Comparison of ENCODE assay signal across 12 cellular contexts in genomic region chr1:156668801-156669637, GRCh38. TPM values are rescaled to one million over a fixed set of nuclear protein-coding genes. Genes with fewer than 3 reads are reported as not detected.
DNase-seq lines count a peak whose midpoint lies in the region; ATAC-seq and TF ChIP-seq lines count a peak whose summit lies in the region.
"Had no signal": no experiment of that assay in that cellular context is flagged by ENCODE, and none has a peak within 500 bp of the region (broad histone marks: within the 10 kb centered on the region; RNA-seq: fewer than 3 reads in every experiment).

No MANE protein-coding gene starts in this region.

- peak; percentile 75 for DNase-seq in NCI-H82 treated with DMSO at 0.1 percent for 48 hours (lab: John Stamatoyannopoulos, UW; ENCODE audit: unreplicated experiment)
- peak; percentile 75 for DNase-seq in cerebellar cortex (ENCODE audit: low spot score)
- no peak for DNase-seq in mesothelial cell of epicardium (ENCODE audit: low spot score in 2 of 2, unreplicated experiment in 2 of 2)
- no peak for DNase-seq in tibial nerve (ENCODE audit: low spot score in 2 of 2)
- DNase-seq: activated T-cell treated with anti-CD3 and anti-CD28 coated beads, Interleukin-2, amount 50 U/mL, for 24 hours; COR-L47; naive B cell had no signal

- peaks cover 0 to 20% (median 0%) of the 10 kb centered on the region in 3 donors for H3K36me3 ChIP-seq in tibial nerve

- H3K4me1 Mint-ChIP-seq in mesothelial cell of epicardium = peaks cover 62% of the 10 kb centered on the region

- H3K4me3 Mint-ChIP-seq in mesothelial cell of epicardium = no peak overlapping the region
- H3K4me3 Mint-ChIP-seq: activated T-cell treated with anti-CD3 and anti-CD28 coated beads, Interleukin-2, amount 50 U/mL, for 24 hours had no signal

- H3K4me1 ChIP-seq in tibial nerve = peaks cover 0 to 82% (median 44%) of the 10 kb centered on the region in 4 donors

- H3K27ac ChIP-seq in tibial nerve = peak overlapping the region in 3 of 4 donors; percentile 67 to 94 (median 84)
- H3K27ac ChIP-seq: RWPE1 had no signal

- TF ChIP-seq POLR2A in tibial nerve (IDR thresholded peaks at IDR 0.05) = no peak

- no peaks in the 10 kb centered on the region for H3K9me3 ChIP-seq in tibial nerve

- no peak overlapping the region for H3K4me3 ChIP-seq in tibial nerve

- no peaks in the 10 kb centered on the region for H3K9me3 Mint-ChIP-seq in mesothelial cell of epicardium
- H3K9me3 Mint-ChIP-seq: activated T-cell treated with anti-CD3 and anti-CD28 coated beads, Interleukin-2, amount 50 U/mL, for 24 hours; naive B cell had no signal

- H3K27me3 Mint-ChIP-seq in mesothelial cell of epicardium (ENCODE audit: low read depth) = no peaks in the 10 kb centered on the region

- H3K36me3 Mint-ChIP-seq in mesothelial cell of epicardium = peaks cover 22% of the 10 kb centered on the region

- TF ChIP-seq EP300 in tibial nerve (IDR thresholded peaks at IDR 0.05) = no peak

- TF ChIP-seq CTCF in mesothelial cell of epicardium (IDR thresholded peaks at IDR 0.05; ENCODE audit: unreplicated experiment) = no peak
- no peak for TF ChIP-seq CTCF in tibial nerve (IDR thresholded peaks at IDR 0.05)

- no peaks in the 10 kb centered on the region for H3K27me3 ChIP-seq in tibial nerve

- 74 to 76% methylated on average over 16 to 17 of the region's 17 CpGs for WGBS in tibial nerve, 2 donors

- ATAC-seq in HG02981 (IDR thresholded peaks at IDR 0.05; ENCODE audit: unreplicated experiment) = no peak
- no peak for ATAC-seq in HG03469 (IDR thresholded peaks at IDR 0.05; ENCODE audit: unreplicated experiment)
- ATAC-seq in HG02759 (IDR thresholded peaks at IDR 0.05; ENCODE audit: unreplicated experiment) = no peak

- H3K27ac Mint-ChIP-seq in mesothelial cell of epicardium = peak overlapping the region; percentile 23
- H3K27ac Mint-ChIP-seq: activated T-cell treated with anti-CD3 and anti-CD28 coated beads, Interleukin-2, amount 50 U/mL, for 24 hours had no signal

RNA-seq across cellular contexts. Expression of gene NES, which starts 8.2 kb away (rescaled TPM):
- 53.8 to 56.9 TPM (median 56.8 TPM) in 3 replicates for total RNA-seq in mesothelial cell of epicardium
- 10 to 100 TPM; 59.9 to 65.3 (median 63.9) TPM for total RNA-seq in tibial nerve

RNA-seq across cellular contexts. Expression of gene BCAN, which starts 27.1 kb away (rescaled TPM):
- 0.54 to 0.85 TPM (median 0.78 TPM) in 3 replicates for total RNA-seq in mesothelial cell of epicardium
- total RNA-seq in tibial nerve = not detected
- total RNA-seq: epithelial cell of proximal tubule had no signal

RNA-seq across cellular contexts. Expression of gene CRABP2, which starts 36.4 kb away (rescaled TPM):
- total RNA-seq in mesothelial cell of epicardium = 676 to 704 TPM (median 686 TPM) in 3 replicates
- 10 to 100 TPM in 1 of 4 donors, 1 to 10 TPM in 3; 3.5 to 13.2 (median 5.0) TPM for total RNA-seq in tibial nerve

RNA-seq across cellular contexts. Expression of gene HAPLN2, which starts 49.8 kb away (rescaled TPM):
- total RNA-seq in mesothelial cell of epicardium (0.76 to 1.2 TPM (median 1.2 TPM) in 3 replicates), tibial nerve (10 to 100 TPM in 2 of 4 donors, 1 to 10 TPM in 2; 1.8 to 20.3 (median 10.6) TPM)
- total RNA-seq: epithelial cell of proximal tubule had no signal

RNA-seq across cellular contexts. Expression of gene METTL25B, which starts 59.2 kb away (rescaled TPM):
- total RNA-seq in mesothelial cell of epicardium (36.9 to 39.2 TPM (median 39.0 TPM) in 3 replicates), tibial nerve (10 to 100 TPM; 36.5 to 50.1 (median 46.0) TPM)

Comparison
In these comparisons a context has a peak if more than half of its experiments do, and no peak if none do; other contexts are left out.
1. DNase-seq: peak in NCI-H82 treated with DMSO at 0.1 percent for 48 hours (single experiment) and cerebellar cortex (single experiment); none in mesothelial cell of epicardium (0 of 2) and tibial nerve (0 of 2).
2. RNA of gene CRABP2, which starts 36.4 kb away (total RNA-seq): 676 to 704 TPM in mesothelial cell of epicardium; 3.5 to 13.2 TPM in tibial nerve; every median in the first group is over 10 times any median in the second.